ENCODE assay signal across 14 cellular contexts in the genomic region with DNA sequence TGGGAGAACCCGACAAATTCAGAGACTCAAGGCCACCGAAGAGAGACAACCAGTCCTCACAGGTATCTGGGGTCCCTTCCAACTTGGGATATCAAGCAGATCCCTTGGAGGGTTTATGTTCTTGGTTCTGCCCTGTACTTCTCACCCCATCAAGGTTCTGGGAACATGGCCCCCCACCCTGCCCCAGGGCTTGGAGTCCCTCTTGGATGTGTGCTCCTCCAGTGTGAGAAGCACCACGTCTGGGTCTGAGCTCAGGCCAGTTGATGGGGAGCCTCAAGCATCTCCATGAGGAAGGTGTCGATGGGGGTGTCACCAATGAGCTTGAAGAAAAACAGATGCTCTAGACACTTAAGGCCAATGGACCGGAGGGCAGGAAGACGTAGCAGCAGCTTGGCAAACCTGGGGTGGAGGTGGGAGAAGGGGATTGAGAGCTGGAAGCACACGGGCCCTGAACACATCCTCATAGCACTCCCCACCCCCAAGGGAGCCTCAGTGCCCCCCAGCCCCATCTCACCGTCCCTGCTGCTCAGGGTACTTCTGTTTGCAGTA. TPM values are rescaled to one million over a fixed set of nuclear protein-coding genes. Genes with fewer than 3 reads are reported as not detected.
A peak's percentile ranks its signal among the peaks of the same experiment; 100 is the strongest.
DNase-seq lines count a peak whose midpoint lies in the region; ATAC-seq lines count a peak whose summit lies in the region.
"Had no signal": no experiment of that assay in that cellular context is flagged by ENCODE, and none has a peak within 500 bp of the region (broad histone marks: within the 10 kb centered on the region; RNA-seq: fewer than 3 reads in every experiment).

No MANE protein-coding gene starts in this region.

- no peak overlapping the region for H3K4me3 Mint-ChIP-seq in T-helper 17 cell

- peak; percentile 24 for DNase-seq in DMS 273 (lab: John Stamatoyannopoulos, UW; ENCODE audit: unreplicated experiment)
- no peak for DNase-seq in DMS 273 treated with DMSO at 0.1 percent for 48 hours (lab: John Stamatoyannopoulos, UW)
- no peak for DNase-seq in T-helper 17 cell
- no peak for DNase-seq in substantia nigra (lab: John Stamatoyannopoulos, UW)
- no peak for DNase-seq in NCI-H748 (lab: John Stamatoyannopoulos, UW; ENCODE audit: unreplicated experiment)
- DNase-seq: DMS79, GOT3, H9 had no signal

- peak overlapping the region; percentile 96 for H3K27ac ChIP-seq in layer of hippocampus (ENCODE audit: low read depth, low read length)
- peak overlapping the region; percentile 97 for H3K27ac ChIP-seq in substantia nigra (ENCODE audit: low read depth, low read length, poor library complexity, severe bottlenecking)
- H3K27ac ChIP-seq: 22Rv1, BLaER1 had no signal

- H3K9me3 ChIP-seq in T-helper 17 cell (ENCODE audit: control insufficient read depth, low read length, poor library complexity, severe bottlenecking): no peaks in the 10 kb centered on the region
- H3K9me3 ChIP-seq: BLaER1 had no signal

- peaks cover 26% of the 10 kb centered on the region for H3K27me3 Mint-ChIP-seq in T-helper 17 cell

- peak overlapping the region; percentile 43 for H3K27ac Mint-ChIP-seq in T-helper 17 cell
- H3K27ac Mint-ChIP-seq: H9 had no signal

- ATAC-seq in T-helper 17 cell (no peak), HG02852 (IDR thresholded peaks at IDR 0.05; ENCODE audit: unreplicated experiment) (no peak), GM19467 (IDR thresholded peaks at IDR 0.05; ENCODE audit: unreplicated experiment) (no peak)
- ATAC-seq: GM12878 had no signal

- peaks cover 9% of the 10 kb centered on the region for H3K36me3 Mint-ChIP-seq in T-helper 17 cell (ENCODE audit: low read depth)

- H3K27me3 ChIP-seq in layer of hippocampus (ENCODE audit: control insufficient read depth, insufficient read depth, low read length): no peaks in the 10 kb centered on the region

- H3K4me1 Mint-ChIP-seq in T-helper 17 cell: peaks cover 54% of the 10 kb centered on the region

RNA-seq across cellular contexts. Expression of a gene that starts 2.2 kb away (rescaled TPM):
- under 1 TPM; 0.52 to 0.89 TPM for total RNA-seq in T-helper 17 cell

RNA-seq across cellular contexts. Expression of a gene that starts 6.0 kb away (rescaled TPM):
- total RNA-seq in T-helper 17 cell: 10 to 100 TPM; 51.0 to 64.4 TPM

RNA-seq across cellular contexts. Expression of a gene that starts 6.2 kb away (rescaled TPM):
- 10 to 100 TPM; 22.4 to 25.8 TPM for total RNA-seq in T-helper 17 cell

RNA-seq across cellular contexts. Expression of a gene that starts 9.9 kb away (rescaled TPM):
- total RNA-seq in T-helper 17 cell: 10 to 100 TPM in 1 of 2 donors, 1 to 10 TPM in 1; 7.6 to 11.9 TPM

RNA-seq across cellular contexts. Expression of a gene that starts 13.8 kb away (rescaled TPM):
- 10 to 100 TPM; 27.9 to 28.2 TPM for total RNA-seq in T-helper 17 cell
